In genomic region chr6:26223213-26223612, GRCh38 we compare ENCODE assay signal across 8 cellular contexts.
A peak's percentile ranks its signal among the peaks of the same experiment; 100 is the strongest.
DNase-seq lines count a peak whose midpoint lies in the region; ATAC-seq and TF ChIP-seq lines count a peak whose summit lies in the region.

No MANE protein-coding gene starts in this region.

- H3K4me1 Mint-ChIP-seq in CD4-positive, CD25-positive, alpha-beta regulatory T cell, result peaks cover 7 to 23% (median 11%) of the 10 kb centered on the region in 4 donors
- peaks cover 22% of the 10 kb centered on the region for H3K4me1 Mint-ChIP-seq in GM23338

- peaks cover 0 to 8% of the 10 kb centered on the region in 2 experiments for H3K9me3 ChIP-seq in CD4-positive, CD25-positive, alpha-beta regulatory T cell (ENCODE audit: control insufficient read depth in 2 of 2, low read length in 2 of 2)
- H3K9me3 ChIP-seq in SK-N-SH (no peaks in the 10 kb centered on the region), tibial artery (peaks cover 0 to 5% (median 0%) of the 10 kb centered on the region in 3 donors)

- H3K27me3 Mint-ChIP-seq in CD4-positive, CD25-positive, alpha-beta regulatory T cell, result no peaks in the 10 kb centered on the region
- H3K27me3 Mint-ChIP-seq in GM23338 (ENCODE audit: insufficient read depth, low read depth, poor library complexity), result peaks cover 6% of the 10 kb centered on the region

- TF ChIP-seq EP300 in SK-N-SH (IDR thresholded peaks at IDR 0.05; ENCODE audit: borderline replicate concordance in 1 of 2, low read depth in 1 of 2, low read length in 1 of 2), result no peak

- WGBS in SK-N-SH (ENCODE audit: low lambda C conversion rate), result under 1% methylated on average over 7 of the region's 7 CpGs

- intact Hi-C loops in tibial artery (cut with DNase I; ENCODE audit: low total_unique reads), result no loop called here

- H3K27me3 ChIP-seq in CD4-positive, CD25-positive, alpha-beta regulatory T cell (ENCODE audit: control insufficient read depth, insufficient read depth, low read length), result no peaks in the 10 kb centered on the region
- no peaks in the 10 kb centered on the region for H3K27me3 ChIP-seq in GM23338 (ENCODE audit: insufficient read depth)
- no peaks in the 10 kb centered on the region for H3K27me3 ChIP-seq in SK-N-SH (ENCODE audit: insufficient read depth)
- H3K27me3 ChIP-seq in tibial artery, result peaks cover 3 to 10% of the 10 kb centered on the region in 2 donors

- CTCF ChIA-PET in SK-N-SH (lab: Yijun Ruan, JAX), result interaction anchor here (1.1 to 3.7 kb wide), 3 partner anchors 11 to 231 kb away, joined by 3 to 27 read pairs (median 3); a partner anchor contains a TSS

- H2AFZ ChIP-seq in GM23338 (no peak overlapping the region), SK-N-SH (ENCODE audit: low read depth) (peak overlapping the region; percentile 39)

- H3K27ac Mint-ChIP-seq in CD4-positive, CD25-positive, alpha-beta regulatory T cell, result no peak overlapping the region
- H3K27ac Mint-ChIP-seq in GM23338, result no peak overlapping the region

- H3K27ac ChIP-seq in CD4-positive, CD25-positive, alpha-beta regulatory T cell (ENCODE audit: insufficient read depth, low read length, poor library complexity, severe bottlenecking), result peak overlapping the region; percentile 89
- H3K27ac ChIP-seq in GM23338 (ENCODE audit: low read depth), result peak overlapping the region; percentile 94
- H3K27ac ChIP-seq in SK-N-SH (ENCODE audit: low read depth in 2 of 2, low read length in 1 of 2), result peak overlapping the region; percentile 99 to 100
- peak overlapping the region; percentile 83 for H3K27ac ChIP-seq in tibial artery

- H3K4me2 ChIP-seq in GM23338, result peak overlapping the region; percentile 67
- peak overlapping the region; percentile 77 for H3K4me2 ChIP-seq in SK-N-SH

- H3K9ac ChIP-seq in SK-N-SH, result peak overlapping the region; percentile 95

- H3K9me2 ChIP-seq in GM23338 (ENCODE audit: insufficient read depth) (no peaks in the 10 kb centered on the region), SK-N-SH (no peaks in the 10 kb centered on the region)

- TF ChIP-seq CTCF in GM23338 (conservative IDR thresholded peaks at IDR 0.05; ENCODE audit: low read depth in 2 of 2), result no peak
- no peak for TF ChIP-seq CTCF in SK-N-SH (IDR thresholded peaks at IDR 0.05)
- no peak for TF ChIP-seq CTCF in tibial artery (IDR thresholded peaks at IDR 0.05)
- no peak for TF ChIP-seq CTCF in GM13977 (IDR thresholded peaks at IDR 0.05; ENCODE audit: extremely low read depth, insufficient read depth, missing control alignments)

- no peak overlapping the region for H3K4me3 Mint-ChIP-seq in CD4-positive, CD25-positive, alpha-beta regulatory T cell
- no peak overlapping the region; the same call in 2 of the 3 replicates for H3K4me3 Mint-ChIP-seq in GM23338

- H3F3A ChIP-seq in GM23338 (replicated peaks; ENCODE audit: low read depth) (no peaks in the 10 kb centered on the region; the same call in 1 of the 2 replicates), SK-N-SH (replicated peaks; ENCODE audit: insufficient read depth) (peaks cover 41% of the 10 kb centered on the region)

- peak in 1 of 3 donors; percentile 47 for DNase-seq in CD4-positive, CD25-positive, alpha-beta regulatory T cell
- DNase-seq in GM23338 (ENCODE audit: low spot score), result no peak
- DNase-seq in SK-N-SH, result no peak
- no peak for DNase-seq in tibial artery
- DNase-seq in activated gamma-delta T cell treated with Interleukin-2 at 50 U/mL for 16 hours, result no peak
- DNase-seq in GM13977 (ENCODE audit: low spot score), result no peak
- DNase-seq in activated CD8-positive, alpha-beta memory T cell treated with anti-CD3 and anti-CD28 coated beads, Interleukin-2, amount 50 U/mL, for 48 hours, result no peak

- peaks cover 13% of the 10 kb centered on the region for H3K4me1 ChIP-seq in CD4-positive, CD25-positive, alpha-beta regulatory T cell (ENCODE audit: control insufficient read depth, insufficient read depth, low read length, poor library complexity, severe bottlenecking)
- peaks cover 23% of the 10 kb centered on the region for H3K4me1 ChIP-seq in GM23338 (ENCODE audit: insufficient read depth)
- peaks cover 8 to 19% of the 10 kb centered on the region in 2 experiments; a peak in 3 of 4 replicates for H3K4me1 ChIP-seq in SK-N-SH (ENCODE audit: control insufficient read depth in 1 of 2, insufficient read depth in 2 of 2, low read depth in 1 of 2, low read length in 1 of 2)
- peaks cover 0 to 6% (median 2%) of the 10 kb centered on the region in 4 donors for H3K4me1 ChIP-seq in tibial artery

- H3K36me3 ChIP-seq in CD4-positive, CD25-positive, alpha-beta regulatory T cell (ENCODE audit: control insufficient read depth, insufficient read depth, low read length), result no peaks in the 10 kb centered on the region
- no peaks in the 10 kb centered on the region for H3K36me3 ChIP-seq in GM23338 (ENCODE audit: insufficient read depth)
- H3K36me3 ChIP-seq in SK-N-SH (replicated peaks in 1 of 2; ENCODE audit: control insufficient read depth in 1 of 2, insufficient read depth in 2 of 2, low read length in 1 of 2), result no peaks in the 10 kb centered on the region
- peaks cover 0 to 8% (median 0%) of the 10 kb centered on the region in 3 donors for H3K36me3 ChIP-seq in tibial artery

- H4K20me1 ChIP-seq in GM23338 (replicated peaks; ENCODE audit: insufficient read depth) (no peaks in the 10 kb centered on the region), SK-N-SH (ENCODE audit: insufficient read depth) (no peaks in the 10 kb centered on the region)

- H3K36me3 Mint-ChIP-seq in CD4-positive, CD25-positive, alpha-beta regulatory T cell, result peaks cover 5% of the 10 kb centered on the region
- H3K36me3 Mint-ChIP-seq in GM23338 (ENCODE audit: low read depth), result no peaks in the 10 kb centered on the region

- H3K79me2 ChIP-seq in GM23338 (replicated peaks; ENCODE audit: insufficient read depth) (no peaks in the 10 kb centered on the region), SK-N-SH (ENCODE audit: insufficient read depth) (no peaks in the 10 kb centered on the region)

- no peak for TF ChIP-seq RAD21 in SK-N-SH (IDR thresholded peaks at IDR 0.05; ENCODE audit: low read length)

- no peaks in the 10 kb centered on the region for H3K9me3 Mint-ChIP-seq in CD4-positive, CD25-positive, alpha-beta regulatory T cell
- H3K9me3 Mint-ChIP-seq in GM23338, result no peaks in the 10 kb centered on the region

- in situ Hi-C loops in GM13977 (cut with MboI; ENCODE audit: low pct_unique_long_range_greater_than_20kb, low sequenced_read_pairs, unreplicated experiment), result no loop called here

- H3K4me3 ChIP-seq in CD4-positive, CD25-positive, alpha-beta regulatory T cell (ENCODE audit: low read depth, low read length), result peak overlapping the region; percentile 98
- H3K4me3 ChIP-seq in GM23338 (peak overlapping the region; percentile 52), SK-N-SH (ENCODE audit: low read depth in 2 of 2, low read length in 1 of 2) (peak overlapping the region; percentile 72 to 80), iPS-11a (ENCODE audit: low read depth, low read length) (peak overlapping the region; percentile 53), tibial artery (peak overlapping the region; percentile 49 to 58)

- no peak for ATAC-seq in CD4-positive, CD25-positive, alpha-beta regulatory T cell (ENCODE audit: low read depth in 2 of 2)
- no peak for ATAC-seq in GM23338

- POLR2A ChIA-PET in SK-N-SH (lab: Yijun Ruan, JAX), result interaction anchor here (0.6 to 6.4 kb wide), 18 partner anchors 7 to 1667 kb away, joined by 3 to 107 read pairs (median 7); partner anchors contain the start of gene BTN3A3

TF ChIP-seq in SK-N-SH, 30 proteins besides CTCF, POLR2A, EP300 and RAD21 (continues in another document):
- TF ChIP-seq FOXM1 (IDR thresholded peaks at IDR 0.05; ENCODE audit: low read depth), result no peak
- no peak for TF ChIP-seq CHD2 (IDR thresholded peaks at IDR 0.05; ENCODE audit: low read length, partially characterized antibody)
- TF ChIP-seq NRF1 (IDR thresholded peaks at IDR 0.05; ENCODE audit: low read depth, low read length), result no peak
- TF ChIP-seq USF1 (IDR thresholded peaks at IDR 0.05; ENCODE audit: borderline replicate concordance, low read depth), result no peak
- TF ChIP-seq FOSL2 (IDR thresholded peaks at IDR 0.05; ENCODE audit: borderline replicate concordance, low read depth), result no peak
- TF ChIP-seq ZBTB33 (IDR thresholded peaks at IDR 0.05; ENCODE audit: borderline replicate concordance, low read depth), result no peak
- no peak for TF ChIP-seq NFIC (IDR thresholded peaks at IDR 0.05; ENCODE audit: borderline replicate concordance)
- no peak for TF ChIP-seq PBX3 (IDR thresholded peaks at IDR 0.05)
- TF ChIP-seq EZH2phosphoT487 (IDR thresholded peaks at IDR 0.05; ENCODE audit: borderline replicate concordance, low read depth), result no peak
